ENCODE assay signal across 2 cellular contexts in genomic region chr9:130607640-130608420, GRCh38.
TF ChIP-seq lines count a peak whose summit lies in the region.

No MANE protein-coding gene starts in this region.

TF ChIP-seq in SK-N-SH treated with all-trans-retinoic acid at 6 μM for 48 hours, 23 proteins besides CTCF, POLR2A, EP300 and RAD21 (continued from another document):
- no peak for TF ChIP-seq PATZ1 (CRISPR knock-in tag; IDR thresholded peaks at IDR 0.05; ENCODE audit: borderline replicate concordance)
- no peak for TF ChIP-seq OSR1 (CRISPR knock-in tag; IDR thresholded peaks at IDR 0.05)
- TF ChIP-seq ESRRG (CRISPR knock-in tag; IDR thresholded peaks at IDR 0.05), result no peak
- no peak for TF ChIP-seq ARNTL (CRISPR knock-in tag; IDR thresholded peaks at IDR 0.05; ENCODE audit: borderline replicate concordance, low read depth)
- TF ChIP-seq ZNF70 (CRISPR knock-in tag; IDR thresholded peaks at IDR 0.05), result no peak
- no peak for TF ChIP-seq ISL1 (CRISPR knock-in tag; IDR thresholded peaks at IDR 0.05)
- TF ChIP-seq BACH2 (CRISPR knock-in tag; IDR thresholded peaks at IDR 0.05; ENCODE audit: borderline replicate concordance), result no peak
- no peak for TF ChIP-seq TSHZ2 (CRISPR knock-in tag; IDR thresholded peaks at IDR 0.05)

TF ChIP-seq in SK-N-SH, 30 proteins besides CTCF, POLR2A, EP300 and RAD21 (continued from another document):
- no peak for TF ChIP-seq USF2 (IDR thresholded peaks at IDR 0.05; ENCODE audit: borderline replicate concordance, low read depth, low read length)
- TF ChIP-seq MAX (IDR thresholded peaks at IDR 0.05; ENCODE audit: low read depth), result no peak
- no peak for TF ChIP-seq NRF1 (IDR thresholded peaks at IDR 0.05; ENCODE audit: low read depth, low read length)
- no peak for TF ChIP-seq TAF1 (IDR thresholded peaks at IDR 0.05; ENCODE audit: borderline replicate concordance, low read depth, low read length)
- TF ChIP-seq TCF12 (IDR thresholded peaks at IDR 0.05), result no peak
- TF ChIP-seq SIN3A (IDR thresholded peaks at IDR 0.05; ENCODE audit: borderline replicate concordance, low read depth, low read length), result no peak
- no peak for TF ChIP-seq YY1 (IDR thresholded peaks at IDR 0.05; ENCODE audit: low read depth)
- TF ChIP-seq SMC3 (IDR thresholded peaks at IDR 0.05; ENCODE audit: low read depth, low read length), result no peak
- no peak for TF ChIP-seq USF1 (IDR thresholded peaks at IDR 0.05; ENCODE audit: borderline replicate concordance, low read depth)
- TF ChIP-seq GABPA (IDR thresholded peaks at IDR 0.05; ENCODE audit: low read depth), result no peak
- TF ChIP-seq ZBTB33 (IDR thresholded peaks at IDR 0.05; ENCODE audit: borderline replicate concordance, low read depth), result no peak
- no peak for TF ChIP-seq FOXJ3 (CRISPR knock-in tag; IDR thresholded peaks at IDR 0.05)
- TF ChIP-seq IRF3 (IDR thresholded peaks at IDR 0.05; ENCODE audit: low read depth, low read length), result no peak
- TF ChIP-seq FOXM1 (IDR thresholded peaks at IDR 0.05; ENCODE audit: low read depth), result no peak
- TF ChIP-seq NFIC (IDR thresholded peaks at IDR 0.05; ENCODE audit: borderline replicate concordance), result no peak
